In genomic region chr5:148391422-148391821, GRCh38 we compare ENCODE assay signal across 24 cellular contexts. TPM values are rescaled to one million over a fixed set of nuclear protein-coding genes. Genes with fewer than 3 reads are reported as not detected.
DNase-seq lines count a peak whose midpoint lies in the region; ATAC-seq and TF ChIP-seq lines count a peak whose summit lies in the region.
"Had no signal": no experiment of that assay in that cellular context is flagged by ENCODE, and none has a peak within 500 bp of the region (broad histone marks: within the 10 kb centered on the region; RNA-seq: fewer than 3 reads in every experiment).

No MANE protein-coding gene starts in this region.

- H3K36me3 ChIP-seq in Caco-2 (ENCODE audit: control insufficient read depth, insufficient read depth, low read length) (no peaks in the 10 kb centered on the region; the same call in 1 of the 2 replicates), hepatocyte (replicated peaks; ENCODE audit: insufficient read depth, low read depth) (no peaks in the 10 kb centered on the region)
- H3K36me3 ChIP-seq: neural progenitor cell had no signal

- 65% methylated on average over 1 of the region's 1 CpG for WGBS in hepatocyte (ENCODE audit: low lambda C conversion rate, missing lambda C conversion rate)

- H3K27ac ChIP-seq in hepatocyte (peak overlapping the region; percentile 47), dorsolateral prefrontal cortex (no peak overlapping the region)
- H3K27ac ChIP-seq: neural progenitor cell, RWPE1, skin epidermis, stomach had no signal

- H3K9me3 Mint-ChIP-seq in Caco-2 (ENCODE audit: unreplicated experiment): no peaks in the 10 kb centered on the region
- H3K9me3 Mint-ChIP-seq in activated T-helper 17 cell treated with anti-CD3 and anti-CD28 coated beads, Interleukin-2, amount 50 U/mL, for 72 hours: no peaks in the 10 kb centered on the region
- H3K9me3 Mint-ChIP-seq: CD4-positive, alpha-beta memory T cell; neural progenitor cell; type B pancreatic cell had no signal

- peak overlapping the region; percentile 20 for H3K27ac Mint-ChIP-seq in Caco-2 (ENCODE audit: unreplicated experiment)
- peak overlapping the region; percentile 3 for H3K27ac Mint-ChIP-seq in activated T-helper 17 cell treated with anti-CD3 and anti-CD28 coated beads, Interleukin-2, amount 50 U/mL, for 72 hours
- H3K27ac Mint-ChIP-seq: neural progenitor cell, type B pancreatic cell had no signal

- H3K4me3 ChIP-seq in Caco-2 (ENCODE audit: low read depth, low read length): no peak overlapping the region
- no peak overlapping the region for H3K4me3 ChIP-seq in hepatocyte
- H3K4me3 ChIP-seq in dorsolateral prefrontal cortex: no peak overlapping the region
- H3K4me3 ChIP-seq: mucosa of descending colon, neural progenitor cell, skin epidermis, stomach had no signal

- no peaks in the 10 kb centered on the region for H3K27me3 ChIP-seq in Caco-2 (replicated peaks; ENCODE audit: control insufficient read depth, insufficient read depth, low read length)
- no peaks in the 10 kb centered on the region for H3K27me3 ChIP-seq in hepatocyte
- H3K27me3 ChIP-seq in dorsolateral prefrontal cortex: no peaks in the 10 kb centered on the region
- H3K27me3 ChIP-seq: neural progenitor cell, stomach had no signal

- BruUV-seq in Caco-2 (replicated peaks; lab: Mats Ljungman, UMichigan): no TSS peak

- intact Hi-C loops in Caco-2 (cut with micrococcal nuclease; ENCODE audit: unreplicated experiment): loop anchor here (5.0 kb wide), 1 partner anchor 554 kb away; no protein-coding TSS in a partner anchor
- intact Hi-C loops in dorsolateral prefrontal cortex (cut with DNase I): no loop called here

- peaks cover 6% of the 10 kb centered on the region for H3K36me3 Mint-ChIP-seq in Caco-2 (ENCODE audit: insufficient read depth, unreplicated experiment)
- H3K36me3 Mint-ChIP-seq in activated T-helper 17 cell treated with anti-CD3 and anti-CD28 coated beads, Interleukin-2, amount 50 U/mL, for 72 hours (ENCODE audit: low read depth): peaks cover 76% of the 10 kb centered on the region

- no peak overlapping the region for H2AFZ ChIP-seq in hepatocyte
- H2AFZ ChIP-seq: neural progenitor cell had no signal

- H3K9me2 ChIP-seq in hepatocyte (replicated peaks; ENCODE audit: insufficient read depth): no peaks in the 10 kb centered on the region

- no peak overlapping the region for H3K4me2 ChIP-seq in hepatocyte
- H3K4me2 ChIP-seq: neural progenitor cell had no signal

- H3K4me1 ChIP-seq in Caco-2 (peaks cover 27% of the 10 kb centered on the region), hepatocyte (ENCODE audit: insufficient read depth) (peaks cover 46% of the 10 kb centered on the region)

- ATAC-seq in activated T-helper 17 cell treated with anti-CD3 and anti-CD28 coated beads, Interleukin-2, amount 50 U/mL, for 72 hours (replicated peaks): no peak
- ATAC-seq in HG03442 (IDR thresholded peaks at IDR 0.05; ENCODE audit: unreplicated experiment) (no peak), GM18870 (IDR thresholded peaks at IDR 0.05; ENCODE audit: unreplicated experiment) (no peak)

- H3K4me1 Mint-ChIP-seq in Caco-2 (ENCODE audit: low read depth, unreplicated experiment): peaks cover 30% of the 10 kb centered on the region
- peaks cover 49% of the 10 kb centered on the region for H3K4me1 Mint-ChIP-seq in activated T-helper 17 cell treated with anti-CD3 and anti-CD28 coated beads, Interleukin-2, amount 50 U/mL, for 72 hours
- H3K4me1 Mint-ChIP-seq: neural progenitor cell had no signal

- no peak for TF ChIP-seq CTCF in Caco-2 (IDR thresholded peaks at IDR 0.05; ENCODE audit: insufficient read depth in 1 of 2, low read depth in 1 of 2, low read length in 1 of 2, severe bottlenecking in 1 of 2, unreplicated experiment in 1 of 2)
- TF ChIP-seq CTCF in hepatocyte (IDR thresholded peaks at IDR 0.05; ENCODE audit: poor library complexity): no peak
- TF ChIP-seq CTCF in dorsolateral prefrontal cortex (IDR thresholded peaks at IDR 0.05 in 54 of 56, conservative IDR thresholded peaks at IDR 0.05 in 2 of 56; ENCODE audit: low read depth in 1 of 56, partially characterized antibody in 56 of 56): no peak

- POLR2A ChIA-PET in Caco-2 (lab: Charles Lee): no interaction called here

- no peaks in the 10 kb centered on the region for H3K9me3 ChIP-seq in Caco-2
- H3K9me3 ChIP-seq in hepatocyte (ENCODE audit: low read depth): no peaks in the 10 kb centered on the region
- H3K9me3 ChIP-seq: mucosa of descending colon, stomach had no signal

- H3K79me2 ChIP-seq in hepatocyte: peaks cover 92% of the 10 kb centered on the region

- H4K20me1 ChIP-seq in hepatocyte (ENCODE audit: insufficient read depth, poor library complexity, severe bottlenecking): peaks cover 32% of the 10 kb centered on the region

- CTCF ChIA-PET in Caco-2 (lab: Charles Lee): no interaction called here

- H3K27me3 Mint-ChIP-seq in Caco-2 (ENCODE audit: insufficient read depth, unreplicated experiment): no peaks in the 10 kb centered on the region
- H3K27me3 Mint-ChIP-seq in activated T-helper 17 cell treated with anti-CD3 and anti-CD28 coated beads, Interleukin-2, amount 50 U/mL, for 72 hours: no peaks in the 10 kb centered on the region
- H3K27me3 Mint-ChIP-seq: CD4-positive, alpha-beta memory T cell; type B pancreatic cell had no signal

- DNase-seq in Caco-2: no peak
- peak; percentile 50 for DNase-seq in DMS 273 treated with DMSO at 0.1 percent for 48 hours (lab: John Stamatoyannopoulos, UW)
- no peak for DNase-seq in hepatocyte (ENCODE audit: low spot score)
- DNase-seq in amniotic stem cell (lab: John Stamatoyannopoulos, UW): no peak
- no peak for DNase-seq in dorsolateral prefrontal cortex
- DNase-seq: activated CD4-positive, alpha-beta T cell treated with anti-CD3 and anti-CD28 coated beads for 4 hours; caudate nucleus; CD4-positive, alpha-beta memory T cell; effector CD8-positive, alpha-beta T cell; H7; mucosa of descending colon; NCI-H1092 treated with DMSO at 0.1 percent for 48 hours; NCI-H2081; NCI-H510A; stimulated activated CD4-positive, alpha-beta T cell treated with anti-CD3 and anti-CD28 coated beads, Interleukin-4, amount 100 ng/mL, for 1 hour; stomach had no signal

- H3K4me3 Mint-ChIP-seq in Caco-2 (ENCODE audit: unreplicated experiment): no peak overlapping the region
- no peak overlapping the region for H3K4me3 Mint-ChIP-seq in activated T-helper 17 cell treated with anti-CD3 and anti-CD28 coated beads, Interleukin-2, amount 50 U/mL, for 72 hours
- H3K4me3 Mint-ChIP-seq: neural progenitor cell, type B pancreatic cell had no signal

RNA-seq across cellular contexts. Expression of gene FBXO38, which starts 7.7 kb away (rescaled TPM):
- 36.7 and 45.5 TPM in 2 replicates for total RNA-seq in Caco-2 (2022)
- total RNA-seq in activated T-helper 17 cell treated with anti-CD3 and anti-CD28 coated beads, Interleukin-2, amount 50 U/mL, for 72 hours: 10 to 100 TPM; 44.1 to 53.0 TPM
- 35.7 and 48.1 TPM in 2 replicates for total RNA-seq in hepatocyte
- polyA plus RNA-seq in hepatocyte: 17.9 and 19.8 TPM in 2 replicates
- 10 to 100 TPM; 40.2 to 79.9 (median 55.3) TPM for total RNA-seq in dorsolateral prefrontal cortex

RNA-seq across cellular contexts. Expression of gene SPINK9, which starts 56.1 kb away (rescaled TPM):
- total RNA-seq in Caco-2 (2022) (not detected in 2 replicates), hepatocyte (0.40 TPM in 1 of 2 replicates, not detected in the other), dorsolateral prefrontal cortex (1 to 10 TPM in 22 of 120 experiments, under 1 TPM in 5, not detected in 93; 0.87 to 3.5 (median 1.2) TPM)
- total RNA-seq in activated T-helper 17 cell treated with anti-CD3 and anti-CD28 coated beads, Interleukin-2, amount 50 U/mL, for 72 hours: not detected
- polyA plus RNA-seq in hepatocyte: not detected in 2 replicates
- total RNA-seq: CD4-positive, alpha-beta memory T cell; H7; mucosa of descending colon; pulmonary artery endothelial cell; stomach had no signal
- polyA plus RNA-seq: CD4-positive, alpha-beta memory T cell; stomach had no signal
